9 cellular contexts compared by ENCODE assay signal in the genomic region with DNA sequence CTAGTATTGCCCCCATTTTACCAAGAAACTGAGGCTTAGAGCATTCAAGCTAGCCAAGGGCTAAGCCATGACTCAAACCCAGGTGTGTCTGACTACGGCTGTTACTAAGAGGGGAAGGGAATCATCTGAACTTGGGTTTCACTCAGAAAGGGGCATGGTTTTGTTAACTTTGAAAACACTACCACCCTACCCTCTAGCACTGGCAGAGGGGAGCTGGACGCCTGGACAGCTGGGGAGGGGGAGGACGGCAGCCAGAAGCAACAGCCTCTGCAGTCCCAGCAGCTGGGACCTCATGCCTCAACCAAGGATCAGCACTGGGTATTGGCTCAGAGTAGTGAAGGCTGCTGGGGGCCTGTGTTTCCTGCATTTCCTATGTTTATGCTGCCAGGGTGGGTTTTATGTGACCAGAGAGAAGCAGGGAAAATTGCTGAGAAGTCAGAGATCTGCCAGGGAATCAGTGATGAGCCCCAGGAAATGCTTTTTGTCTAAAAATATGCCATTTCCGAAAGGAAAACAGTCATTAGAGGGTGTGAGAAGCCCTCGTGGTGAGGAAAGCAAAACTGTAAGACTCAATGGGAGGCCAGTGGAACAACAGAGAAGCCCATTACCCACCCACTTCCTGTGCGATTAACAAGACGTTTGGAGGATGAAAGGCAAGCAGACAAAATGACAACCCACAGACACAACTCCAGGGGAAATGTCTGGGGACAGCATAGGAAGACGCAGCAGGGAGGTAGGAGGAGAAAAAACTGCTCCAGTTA. TPM values are rescaled to one million over a fixed set of nuclear protein-coding genes. Genes with fewer than 3 reads are reported as not detected.
DNase-seq lines count a peak whose midpoint lies in the region; ATAC-seq and TF ChIP-seq lines count a peak whose summit lies in the region.
"Had no signal": no experiment of that assay in that cellular context is flagged by ENCODE, and none has a peak within 500 bp of the region (broad histone marks: within the 10 kb centered on the region; RNA-seq: fewer than 3 reads in every experiment).

No MANE protein-coding gene starts in this region.

- no peak overlapping the region for H3K4me3 ChIP-seq in stomach
- H3K4me3 ChIP-seq in prostate gland, result no peak overlapping the region

- 61 to 70% (median 64%) methylated on average over 8 of the region's 8 CpGs for WGBS in stomach, 5 donors
- 76% methylated on average over 8 of the region's 8 CpGs for WGBS in prostate gland

- TF ChIP-seq CTCF in stomach (IDR thresholded peaks at IDR 0.05), result no peak
- no peak for TF ChIP-seq CTCF in prostate gland (IDR thresholded peaks at IDR 0.05)

- no peaks in the 10 kb centered on the region for H3K9me3 ChIP-seq in stomach
- no peaks in the 10 kb centered on the region for H3K9me3 ChIP-seq in prostate gland

- ATAC-seq in GM18502 (IDR thresholded peaks at IDR 0.05; ENCODE audit: poor library complexity, unreplicated experiment), result no peak

- TF ChIP-seq EP300 in stomach (IDR thresholded peaks at IDR 0.05), result no peak

- no peaks in the 10 kb centered on the region for H3K36me3 ChIP-seq in stomach
- H3K36me3 ChIP-seq in prostate gland, result no peaks in the 10 kb centered on the region

- DNase-seq in activated T-cell treated with anti-CD3 and anti-CD28 coated beads for 48 hours (ENCODE audit: low read depth), result peak; percentile 25
- no peak for DNase-seq in activated T-cell treated with anti-CD3 and anti-CD28 coated beads for 4 hours
- peak; percentile 56 for DNase-seq in UCSD-AML1 (lab: John Stamatoyannopoulos, UW; ENCODE audit: unreplicated experiment)
- DNase-seq in epithelial cell of prostate (ENCODE audit: low read depth, low spot score), result peak; percentile 79
- no peak for DNase-seq in stomach
- no peak for DNase-seq in prostate gland (ENCODE audit: low spot score)
- DNase-seq in posterior vena cava (ENCODE audit: low spot score), result no peak
- DNase-seq: NCI-H1105 had no signal

- H3K4me1 ChIP-seq in stomach (peaks cover 12 to 73% (median 26%) of the 10 kb centered on the region in 4 donors), prostate gland (replicated peaks) (no peaks in the 10 kb centered on the region)

- TF ChIP-seq POLR2A in stomach (IDR thresholded peaks at IDR 0.05) (no peak), prostate gland (IDR thresholded peaks at IDR 0.05) (no peak)

- H3K27ac ChIP-seq in epithelial cell of prostate (peak overlapping the region; percentile 77), stomach (peak overlapping the region in 3 of 5 donors; percentile 24 to 49 (median 45)), prostate gland (no peak overlapping the region)

- intact Hi-C loops in stomach (cut with DNase I; ENCODE audit: low total_unique reads) (no loop called here), prostate gland (cut with DNase I) (no loop called here), posterior vena cava (cut with DNase I) (no loop called here)

- H3K27me3 ChIP-seq in stomach (no peaks in the 10 kb centered on the region), prostate gland (replicated peaks; ENCODE audit: insufficient read depth) (no peaks in the 10 kb centered on the region)

RNA-seq across cellular contexts. Expression of a gene that starts 41.2 kb away (rescaled TPM):
- total RNA-seq in stomach (1 to 10 TPM in 1 of 5 donors, under 1 TPM in 1, not detected in 3; 0.58 to 7.5 TPM), prostate gland (under 1 TPM in 1 of 2 donors, not detected in 1; 0.14 TPM), posterior vena cava (1 to 10 TPM in 1 of 2 donors, under 1 TPM in 1; 0.14 to 1.2 TPM)
- under 1 TPM in 2 of 3 donors, not detected in 1; 0.23 to 0.93 TPM for polyA plus RNA-seq in stomach

Comparison
In these comparisons a context has a peak if more than half of its experiments do, and no peak if none do; other contexts are left out.
1. DNase-seq: peak in activated T-cell treated with anti-CD3 and anti-CD28 coated beads for 48 hours (single experiment), UCSD-AML1 (single experiment) and epithelial cell of prostate (single experiment); none in activated T-cell treated with anti-CD3 and anti-CD28 coated beads for 4 hours (single experiment), stomach (single experiment), prostate gland (single experiment) and posterior vena cava (single experiment).
2. H3K27ac ChIP-seq: peak in epithelial cell of prostate (single experiment) and stomach (3 of 5); none in prostate gland (0 of 2).